Comparison of ENCODE assay signal across 2 cellular contexts in genomic region chr5:164573397-164573796, GRCh38.
TF ChIP-seq lines count a peak whose summit lies in the region.

No MANE protein-coding gene starts in this region.

TF ChIP-seq in GM23338, 12 proteins besides CTCF, POLR2A, EP300 and RAD21 (continued from another document):
- TF ChIP-seq ZNF462 (CRISPR knock-in tag; IDR thresholded peaks at IDR 0.05), result no peak
- TF ChIP-seq JUNB (IDR thresholded peaks at IDR 0.05; ENCODE audit: unreplicated experiment), result no peak

TF ChIP-seq in H1, 55 proteins besides CTCF, POLR2A, EP300 and RAD21 (continued from another document):
- TF ChIP-seq USF2 (IDR thresholded peaks at IDR 0.05; ENCODE audit: low read length) (no peak), BACH1 (IDR thresholded peaks at IDR 0.05; ENCODE audit: low read length) (no peak), CHD7 (IDR thresholded peaks at IDR 0.05; ENCODE audit: insufficient replicate concordance, low read length) (no peak), TBP (IDR thresholded peaks at IDR 0.05; ENCODE audit: low read depth, low read length) (no peak), SP1 (IDR thresholded peaks at IDR 0.05; ENCODE audit: low read depth, low read length) (no peak), YY1 (IDR thresholded peaks at IDR 0.05; ENCODE audit: low read depth, low read length) (no peak), SIX5 (IDR thresholded peaks at IDR 0.05; ENCODE audit: low read depth, low read length) (no peak), RFX5 (IDR thresholded peaks at IDR 0.05; ENCODE audit: borderline replicate concordance, low read depth, low read length) (no peak), ZNF274 (IDR thresholded peaks at IDR 0.05; ENCODE audit: borderline replicate concordance, extremely low read depth, low read length) (no peak), ATF2 (IDR thresholded peaks at IDR 0.05; ENCODE audit: low read length) (no peak), BRCA1 (IDR thresholded peaks at IDR 0.05; ENCODE audit: low read depth, low read length) (no peak), E2F6 (IDR thresholded peaks at IDR 0.05) (no peak), NANOG (IDR thresholded peaks at IDR 0.05; ENCODE audit: insufficient read depth, low read depth, low read length, poor library complexity, severe bottlenecking) (no peak), SAP30 (IDR thresholded peaks at IDR 0.05; ENCODE audit: insufficient read depth, insufficient replicate concordance, low read length) (no peak), GABPA (IDR thresholded peaks at IDR 0.05; ENCODE audit: borderline replicate concordance, insufficient read depth, low read length) (no peak), RBBP5 (IDR thresholded peaks at IDR 0.05; ENCODE audit: borderline replicate concordance, low read depth, low read length) (no peak), MAFK (IDR thresholded peaks at IDR 0.05; ENCODE audit: low read depth, low read length) (no peak), TCF12 (IDR thresholded peaks at IDR 0.05; ENCODE audit: low read depth, low read length) (no peak), CEBPB (IDR thresholded peaks at IDR 0.05; ENCODE audit: low read depth, low read length) (no peak)
TF ChIP-seq in H1: peak in this region for 0.
